In genomic region chr3:33403756-33404155, GRCh38 we compare ENCODE assay signal across 1 cellular context.
TF ChIP-seq lines count a peak whose summit lies in the region.

No MANE protein-coding gene starts in this region.

TF ChIP-seq in K562, 482 proteins besides CTCF, POLR2A, EP300 and RAD21:
- TF ChIP-seq ZNF121 (CRISPR knock-in tag; conservative IDR thresholded peaks at IDR 0.05) = peak; percentile 61
- peak; percentile 29; the same call in 1 of the 2 replicates for TF ChIP-seq ZKSCAN3 (CRISPR knock-in tag; IDR thresholded peaks at IDR 0.05)
- TF ChIP-seq RBBP5 (IDR thresholded peaks at IDR 0.05; ENCODE audit: borderline replicate concordance, insufficient read depth, low read length, poor library complexity, severe bottlenecking) = no peak
- TF ChIP-seq ATF3 (IDR thresholded peaks at IDR 0.05) = peak; percentile 30; the same call in 1 of the 2 replicates
- no peak for TF ChIP-seq ATF3 (CRISPR knock-in tag; conservative IDR thresholded peaks at IDR 0.05)
